34 cellular contexts compared by ENCODE assay signal in genomic region chr16:57411362-57411976, GRCh38. TPM values are rescaled to one million over a fixed set of nuclear protein-coding genes. Genes with fewer than 3 reads are reported as not detected.
DNase-seq lines count a peak whose midpoint lies in the region; ATAC-seq and TF ChIP-seq lines count a peak whose summit lies in the region.
"Had no signal": no experiment of that assay in that cellular context is flagged by ENCODE, and none has a peak within 500 bp of the region (broad histone marks: within the 10 kb centered on the region; RNA-seq: fewer than 3 reads in every experiment).

No MANE protein-coding gene starts in this region.

- no peaks in the 10 kb centered on the region for H3K27me3 ChIP-seq in endodermal cell (ENCODE audit: control insufficient read depth, insufficient read depth, low read length, poor library complexity, severe bottlenecking)
- H3K27me3 ChIP-seq in effector memory CD4-positive, alpha-beta T cell (replicated peaks; ENCODE audit: control insufficient read depth, insufficient read depth, low read length, poor library complexity, severe bottlenecking): no peaks in the 10 kb centered on the region
- H3K27me3 ChIP-seq: cardiac muscle cell, colonic mucosa, pancreas, right atrium auricular region, thyroid gland, vagina had no signal

- WGBS in endodermal cell (ENCODE audit: insufficient coverage in 1 of 2, insufficient read length in 1 of 2), 2 experiments: 82 to 100% methylated on average over 1 to 12 of the region's 12 CpGs

- no peak overlapping the region for H3K4me3 ChIP-seq in endodermal cell (ENCODE audit: low read length)
- H3K4me3 ChIP-seq in effector memory CD4-positive, alpha-beta T cell (ENCODE audit: insufficient read depth, low read depth, low read length, poor library complexity, severe bottlenecking): no peak overlapping the region
- H3K4me3 ChIP-seq: cardiac muscle cell, colonic mucosa, pancreas, right atrium auricular region, thyroid gland, vagina had no signal

- H3K36me3 ChIP-seq in endodermal cell (ENCODE audit: control insufficient read depth, insufficient read depth, low read length): no peaks in the 10 kb centered on the region
- H3K36me3 ChIP-seq in effector memory CD4-positive, alpha-beta T cell (ENCODE audit: control insufficient read depth, insufficient read depth, low read length): no peaks in the 10 kb centered on the region
- H3K36me3 ChIP-seq: cardiac muscle cell, colonic mucosa, pancreas, right atrium auricular region, thyroid gland, vagina had no signal

- no peaks in the 10 kb centered on the region for H3K9me3 Mint-ChIP-seq in endodermal cell
- H3K9me3 Mint-ChIP-seq in stimulated activated memory B cell treated with anti-CD40 and anti-IgM and Interleukin-4, amounts not matched to agents 10 μg/mL and 1 μg/mL and 100 μg/mL, for 72 hours: no peaks in the 10 kb centered on the region
- H3K9me3 Mint-ChIP-seq: activated naive CD8-positive, alpha-beta T cell treated with anti-CD3 and anti-CD28 coated beads, Interleukin-2, amount 10 ng/mL, durations not matched to agents 7 days and 5 days; CD4-positive, CD25-positive, alpha-beta regulatory T cell; effector memory CD8-positive, alpha-beta T cell; T-helper 2 cell treated with Interferon-gamma antibody and Interleukin-4, amounts not matched to agents 5 μg/mL and 100 μg/mL, for 36 hours had no signal

- H3K27me3 Mint-ChIP-seq in endodermal cell (ENCODE audit: insufficient read depth): peaks cover 4% of the 10 kb centered on the region
- H3K27me3 Mint-ChIP-seq in stimulated activated memory B cell treated with anti-CD40 and anti-IgM and Interleukin-4, amounts not matched to agents 10 μg/mL and 1 μg/mL and 100 μg/mL, for 72 hours: no peaks in the 10 kb centered on the region
- H3K27me3 Mint-ChIP-seq: activated naive CD8-positive, alpha-beta T cell treated with anti-CD3 and anti-CD28 coated beads, Interleukin-2, amount 10 ng/mL, durations not matched to agents 7 days and 5 days had no signal

- H3K36me3 Mint-ChIP-seq in endodermal cell (ENCODE audit: low read depth): no peaks in the 10 kb centered on the region
- H3K36me3 Mint-ChIP-seq in stimulated activated memory B cell treated with anti-CD40 and anti-IgM and Interleukin-4, amounts not matched to agents 10 μg/mL and 1 μg/mL and 100 μg/mL, for 72 hours: peaks cover 28% of the 10 kb centered on the region
- H3K36me3 Mint-ChIP-seq: activated naive CD8-positive, alpha-beta T cell treated with anti-CD3 and anti-CD28 coated beads, Interleukin-2, amount 10 ng/mL, durations not matched to agents 7 days and 5 days; CD4-positive, CD25-positive, alpha-beta regulatory T cell had no signal

- H3K27ac Mint-ChIP-seq in endodermal cell: no peak overlapping the region
- peak overlapping the region; percentile 89 for H3K27ac Mint-ChIP-seq in stimulated activated memory B cell treated with anti-CD40 and anti-IgM and Interleukin-4, amounts not matched to agents 10 μg/mL and 1 μg/mL and 100 μg/mL, for 72 hours
- H3K27ac Mint-ChIP-seq: activated naive CD8-positive, alpha-beta T cell treated with anti-CD3 and anti-CD28 coated beads, Interleukin-2, amount 10 ng/mL, durations not matched to agents 7 days and 5 days; T-helper 2 cell treated with Interferon-gamma antibody and Interleukin-4, amounts not matched to agents 5 μg/mL and 100 μg/mL, for 36 hours had no signal

- no peak overlapping the region for H3K4me3 Mint-ChIP-seq in endodermal cell
- H3K4me3 Mint-ChIP-seq in stimulated activated memory B cell treated with anti-CD40 and anti-IgM and Interleukin-4, amounts not matched to agents 10 μg/mL and 1 μg/mL and 100 μg/mL, for 72 hours: peak overlapping the region; percentile 55
- H3K4me3 Mint-ChIP-seq: activated naive CD8-positive, alpha-beta T cell treated with anti-CD3 and anti-CD28 coated beads, Interleukin-2, amount 10 ng/mL, durations not matched to agents 7 days and 5 days; CD4-positive, CD25-positive, alpha-beta regulatory T cell; effector memory CD8-positive, alpha-beta T cell; T-helper 2 cell treated with Interferon-gamma antibody and Interleukin-4, amounts not matched to agents 5 μg/mL and 100 μg/mL, for 36 hours had no signal

- DNase-seq in cardiac septum (ENCODE audit: low spot score) (peak; percentile 72), Right ventricle myocardium superior (no peak), GM20000 (ENCODE audit: low spot score) (peak; percentile 60), endodermal cell (no peak), GM19240 (ENCODE audit: insufficient read length, low spot score) (no peak)
- DNase-seq in effector memory CD4-positive, alpha-beta T cell: no peak
- no peak for DNase-seq in activated CD4-positive, alpha-beta T cell treated with anti-CD3 and anti-CD28 coated beads for 4 hours
- DNase-seq: activated CD4-positive, alpha-beta T cell treated with anti-CD3 and anti-CD28 coated beads for 48 hours; activated naive CD8-positive, alpha-beta T cell treated with anti-CD3 and anti-CD28 coated beads, Interleukin-2, amount 10 ng/mL, durations not matched to agents 7 days and 5 days; Calu3; CD4-positive, CD25-positive, alpha-beta regulatory T cell; colonic mucosa; DMS79; effector memory CD8-positive, alpha-beta T cell; erythroblast; hypothalamus; NCI-H1417; NCI-H2029 treated with DMSO at 0.1 percent for 48 hours; NK-92 treated with Interleukin-12 subunit alpha and Interleukin-12 subunit beta, amount 100 ng/mL, for 24 hours; SHP77; stimulated activated CD4-positive, alpha-beta T cell treated with anti-CD3 and anti-CD28 coated beads, Interleukin-1b, Interleukin-23, amount 100 ng/mL, for 48 hours; thyroid gland had no signal

- H3K4me1 Mint-ChIP-seq in endodermal cell: peaks cover 1% of the 10 kb centered on the region
- H3K4me1 Mint-ChIP-seq in stimulated activated memory B cell treated with anti-CD40 and anti-IgM and Interleukin-4, amounts not matched to agents 10 μg/mL and 1 μg/mL and 100 μg/mL, for 72 hours: peaks cover 73% of the 10 kb centered on the region

- intact Hi-C loops in cardiac septum (cut with DNase I) (loop anchor here (5.0 to 10.0 kb wide), 2 partner anchors 34 to 327 kb away; no protein-coding TSS in a partner anchor), Right ventricle myocardium superior (cut with DNase I) (loop anchor here (10.0 kb wide), 1 partner anchor 327 kb away; no protein-coding TSS in a partner anchor)

- ATAC-seq in Right ventricle myocardium superior (ENCODE audit: poor library complexity): no peak
- ATAC-seq in stimulated activated memory B cell treated with anti-CD40 and anti-IgM and Interleukin-4, amounts not matched to agents 10 μg/mL and 1 μg/mL and 100 μg/mL, for 72 hours: peak; percentile 64
- ATAC-seq: effector memory CD8-positive, alpha-beta T cell; left lobe of liver; pancreas had no signal

- H3K27ac ChIP-seq in endodermal cell (ENCODE audit: low read depth, low read length): no peak overlapping the region
- no peak overlapping the region for H3K27ac ChIP-seq in effector memory CD4-positive, alpha-beta T cell (ENCODE audit: insufficient read depth, low read length, poor library complexity, severe bottlenecking)
- H3K27ac ChIP-seq: cardiac muscle cell, colonic mucosa, pancreas, right atrium auricular region, thyroid gland, vagina had no signal

- H3K4me1 ChIP-seq in endodermal cell (ENCODE audit: control insufficient read depth, insufficient read depth, low read length): no peaks in the 10 kb centered on the region
- no peaks in the 10 kb centered on the region for H3K4me1 ChIP-seq in effector memory CD4-positive, alpha-beta T cell (ENCODE audit: control insufficient read depth, insufficient read depth, low read length, poor library complexity, severe bottlenecking)
- H3K4me1 ChIP-seq: colonic mucosa, pancreas had no signal

- H3K9me3 ChIP-seq in endodermal cell (ENCODE audit: control insufficient read depth, low read length): no peaks in the 10 kb centered on the region
- H3K9me3 ChIP-seq in effector memory CD4-positive, alpha-beta T cell (ENCODE audit: control insufficient read depth, low read length): no peaks in the 10 kb centered on the region
- H3K9me3 ChIP-seq: colonic mucosa, pancreas, right atrium auricular region, thyroid gland, vagina had no signal

- no peak overlapping the region for H3K9ac ChIP-seq in endodermal cell (ENCODE audit: extremely low read depth, low read length, poor library complexity, severe bottlenecking)

- TF ChIP-seq CTCF in GM20000 (IDR thresholded peaks at IDR 0.05; ENCODE audit: extremely low read depth, missing control alignments) (no peak), endodermal cell (conservative IDR thresholded peaks at IDR 0.05) (peak; percentile 20)

RNA-seq across cellular contexts. Expression of gene CCL17, which starts 6.9 kb away (rescaled TPM):
- total RNA-seq in cardiac septum (not detected), Right ventricle myocardium superior (not detected), endodermal cell (not detected)
- polyA plus RNA-seq in endodermal cell (2013, experiment 1 of 2): not detected
- polyA plus RNA-seq in endodermal cell (2013, experiment 2 of 2): not detected
- total RNA-seq: activated naive CD8-positive, alpha-beta T cell treated with anti-CD3 and anti-CD28 coated beads, Interleukin-2, amount 10 ng/mL, durations not matched to agents 7 days and 5 days; astrocyte; Calu3; cardiac muscle cell; CD4-positive, CD25-positive, alpha-beta regulatory T cell; colonic mucosa; glomerular endothelial cell; H1; left lobe of liver; mucosa of gallbladder; right atrium auricular region; thyroid gland; vagina had no signal
- polyA plus RNA-seq: cardiac muscle cell; CD4-positive, CD25-positive, alpha-beta regulatory T cell; H1; neural cell; pancreas had no signal

RNA-seq across cellular contexts. Expression of gene CIAPIN1, which starts 35.7 kb away (rescaled TPM):
- total RNA-seq in cardiac septum: 60.1 TPM
- 41.8 TPM for total RNA-seq in Right ventricle myocardium superior
- 10 to 100 TPM; 77.5 to 87.1 TPM for total RNA-seq in endodermal cell
- 74.2 TPM for polyA plus RNA-seq in endodermal cell (2013, experiment 1 of 2)
- polyA plus RNA-seq in endodermal cell (2013, experiment 2 of 2): 64.5 TPM

RNA-seq across cellular contexts. Expression of gene COQ9, which starts 35.8 kb away (rescaled TPM):
- total RNA-seq in cardiac septum: 156 TPM
- 225 TPM for total RNA-seq in Right ventricle myocardium superior
- 10 to 100 TPM; 34.5 to 38.2 TPM for total RNA-seq in endodermal cell
- 43.2 TPM for polyA plus RNA-seq in endodermal cell (2013, experiment 1 of 2)
- 38.7 TPM for polyA plus RNA-seq in endodermal cell (2013, experiment 2 of 2)

RNA-seq across cellular contexts. Expression of gene CX3CL1, which starts 39.2 kb away (rescaled TPM):
- total RNA-seq in cardiac septum: 8.7 TPM
- total RNA-seq in Right ventricle myocardium superior: 11.6 TPM
- 1 to 10 TPM in 1 of 2 donors, under 1 TPM in 1; 0.18 to 1.0 TPM for total RNA-seq in endodermal cell
- 5.5 TPM for polyA plus RNA-seq in endodermal cell (2013, experiment 1 of 2)
- 6.3 TPM for polyA plus RNA-seq in endodermal cell (2013, experiment 2 of 2)
- total RNA-seq: activated naive CD8-positive, alpha-beta T cell treated with anti-CD3 and anti-CD28 coated beads, Interleukin-2, amount 10 ng/mL, durations not matched to agents 7 days and 5 days had no signal
- polyA plus RNA-seq: CD4-positive, CD25-positive, alpha-beta regulatory T cell had no signal

RNA-seq across cellular contexts. Expression of gene POLR2C, which starts 51.0 kb away (rescaled TPM):
- 46.9 TPM for total RNA-seq in cardiac septum
- total RNA-seq in Right ventricle myocardium superior: 37.9 TPM
- total RNA-seq in endodermal cell: 10 to 100 TPM; 72.0 to 88.3 TPM
- polyA plus RNA-seq in endodermal cell (2013, experiment 1 of 2): 85.1 TPM
- 81.8 TPM for polyA plus RNA-seq in endodermal cell (2013, experiment 2 of 2)

Comparison
In these comparisons a context has a peak if more than half of its experiments do, and no peak if none do; other contexts are left out.
1. DNase-seq: peak in cardiac septum (single experiment) and GM20000 (single experiment); none in Right ventricle myocardium superior (single experiment), endodermal cell (single experiment), GM19240 (single experiment), effector memory CD4-positive, alpha-beta T cell (0 of 3) and activated CD4-positive, alpha-beta T cell treated with anti-CD3 and anti-CD28 coated beads for 4 hours (0 of 2).